ENCODE assay signal across 9 cellular contexts in the genomic region with DNA sequence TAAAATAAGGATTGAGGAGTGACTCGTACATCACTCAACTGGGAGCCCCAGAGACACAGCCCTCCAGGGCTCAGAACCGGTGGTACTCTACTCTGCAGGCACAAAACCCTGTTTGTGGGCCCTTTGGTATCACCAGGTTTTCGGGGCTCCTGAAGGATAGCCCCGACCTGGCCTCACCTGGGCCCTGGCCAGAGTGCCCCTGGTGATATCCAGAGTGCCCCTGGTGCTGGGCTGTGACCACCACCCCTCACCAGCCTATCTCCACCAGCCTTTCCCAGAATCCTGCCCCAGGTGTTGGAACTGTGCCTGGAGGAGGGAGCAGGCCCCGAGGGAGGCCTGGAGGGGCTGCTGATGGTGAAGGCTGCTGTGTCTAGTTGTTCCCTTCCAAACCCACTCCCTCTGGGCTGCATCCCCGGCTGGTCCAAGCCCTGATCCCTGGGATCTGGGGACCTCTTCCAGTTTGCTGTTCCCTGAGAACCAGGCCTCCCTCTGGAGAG. TPM values are rescaled to one million over a fixed set of nuclear protein-coding genes. Genes with fewer than 3 reads are reported as not detected.
DNase-seq lines count a peak whose midpoint lies in the region; ATAC-seq and TF ChIP-seq lines count a peak whose summit lies in the region.
"Had no signal": no experiment of that assay in that cellular context is flagged by ENCODE, and none has a peak within 500 bp of the region (broad histone marks: within the 10 kb centered on the region; RNA-seq: fewer than 3 reads in every experiment).

No MANE protein-coding gene starts in this region.

- no peak overlapping the region for H3K27ac ChIP-seq in HEK293 (ENCODE audit: extremely low read depth, low read depth, low read length)
- H3K27ac ChIP-seq in ascending aorta: peak overlapping the region; percentile 92 to 93
- peak overlapping the region; percentile 85 for H3K27ac ChIP-seq in hepatocyte
- peak overlapping the region; percentile 75 for H3K27ac ChIP-seq in smooth muscle cell (ENCODE audit: low read depth)

- H3K9me3 ChIP-seq in HEK293 (ENCODE audit: control insufficient read depth, insufficient read depth, low read depth, low read length) (no peaks in the 10 kb centered on the region), ascending aorta (no peaks in the 10 kb centered on the region), hepatocyte (ENCODE audit: low read depth) (no peaks in the 10 kb centered on the region), smooth muscle cell (replicated peaks; ENCODE audit: low read depth) (no peaks in the 10 kb centered on the region)

- H3K9me2 ChIP-seq in hepatocyte (replicated peaks; ENCODE audit: insufficient read depth): no peaks in the 10 kb centered on the region

- WGBS in hepatocyte (ENCODE audit: low lambda C conversion rate, missing lambda C conversion rate): 71% methylated on average over 6 of the region's 6 CpGs
- WGBS in smooth muscle cell (ENCODE audit: low lambda C conversion rate): 63% methylated on average over 6 of the region's 6 CpGs

- H3K36me3 ChIP-seq in HEK293 (ENCODE audit: control insufficient read depth in 2 of 2, insufficient read depth in 1 of 2, low read length in 2 of 2): no peaks in the 10 kb centered on the region
- H3K36me3 ChIP-seq in ascending aorta: no peaks in the 10 kb centered on the region
- H3K36me3 ChIP-seq in hepatocyte (replicated peaks; ENCODE audit: insufficient read depth, low read depth): no peaks in the 10 kb centered on the region
- no peaks in the 10 kb centered on the region for H3K36me3 ChIP-seq in smooth muscle cell (ENCODE audit: low read depth)

- H2AFZ ChIP-seq in hepatocyte (no peak overlapping the region), smooth muscle cell (ENCODE audit: low read depth) (no peak overlapping the region)

- no peaks in the 10 kb centered on the region for H3F3A ChIP-seq in smooth muscle cell (ENCODE audit: low read depth)

- H3K79me2 ChIP-seq in hepatocyte (no peaks in the 10 kb centered on the region), smooth muscle cell (ENCODE audit: low read depth) (no peaks in the 10 kb centered on the region)

- H3K4me2 ChIP-seq in hepatocyte (peak overlapping the region; percentile 63), smooth muscle cell (peak overlapping the region; percentile 40)

- no peak for TF ChIP-seq CTCF in HEK293 (tag by site-specific recombination; IDR thresholded peaks at IDR 0.05)
- TF ChIP-seq CTCF in ascending aorta (IDR thresholded peaks at IDR 0.05): no peak
- no peak for TF ChIP-seq CTCF in hepatocyte (IDR thresholded peaks at IDR 0.05; ENCODE audit: poor library complexity)
- no peak for TF ChIP-seq CTCF in smooth muscle cell (IDR thresholded peaks at IDR 0.05; ENCODE audit: borderline replicate concordance, insufficient read depth, poor library complexity, severe bottlenecking)

- H3K4me3 ChIP-seq in HEK293 (ENCODE audit: low read depth, low read length): no peak overlapping the region
- H3K4me3 ChIP-seq in ascending aorta: no peak overlapping the region
- H3K4me3 ChIP-seq in hepatocyte: no peak overlapping the region
- H3K4me3 ChIP-seq in smooth muscle cell: no peak overlapping the region

- intact Hi-C loops in ascending aorta (cut with DNase I): loop anchor here (1.0 to 10.0 kb wide), 3 partner anchors 40 to 142 kb away; no protein-coding TSS in a partner anchor

- ATAC-seq in GM19324 (IDR thresholded peaks at IDR 0.05; ENCODE audit: low FRiP score, unreplicated experiment) (no peak), GM18873 (IDR thresholded peaks at IDR 0.05; ENCODE audit: low FRiP score, unreplicated experiment) (no peak)

- H3K27me3 ChIP-seq in ascending aorta: no peaks in the 10 kb centered on the region
- H3K27me3 ChIP-seq in hepatocyte: no peaks in the 10 kb centered on the region
- H3K27me3 ChIP-seq in smooth muscle cell (ENCODE audit: low read depth): no peaks in the 10 kb centered on the region

- CTCF ChIA-PET in HEK293 (lab: Yijun Ruan, JAX): interaction anchor here (0.5 to 2.5 kb wide), 12 partner anchors 8 to 963 kb away, joined by 3 to 17 read pairs (median 4); no protein-coding TSS in a partner anchor

- no peak for DNase-seq in ascending aorta (ENCODE audit: low spot score in 2 of 2)
- DNase-seq in hepatocyte (ENCODE audit: low spot score): no peak
- DNase-seq in smooth muscle cell (lab: John Stamatoyannopoulos, UW; ENCODE audit: unreplicated experiment): no peak
- no peak for DNase-seq in GM19238 (ENCODE audit: insufficient read length, low spot score)
- DNase-seq in activated naive CD4-positive, alpha-beta T cell treated with anti-CD3 and anti-CD28 coated beads, Interleukin-2, amount 50 U/mL, for 16 hours: no peak

- POLR2A ChIA-PET in HEK293 (lab: Yijun Ruan, JAX): no interaction called here

- H3K4me1 ChIP-seq in HEK293 (ENCODE audit: control insufficient read depth, insufficient read depth, low read length) (peaks cover 4% of the 10 kb centered on the region), ascending aorta (peaks cover 18 to 34% of the 10 kb centered on the region in 2 donors), hepatocyte (ENCODE audit: insufficient read depth) (peaks cover 42% of the 10 kb centered on the region), smooth muscle cell (ENCODE audit: low read depth) (peaks cover 17% of the 10 kb centered on the region)

- H3K9ac ChIP-seq in smooth muscle cell (ENCODE audit: low read depth): no peak overlapping the region

- H4K20me1 ChIP-seq in hepatocyte (ENCODE audit: insufficient read depth, poor library complexity, severe bottlenecking) (no peaks in the 10 kb centered on the region), smooth muscle cell (ENCODE audit: low read depth) (no peaks in the 10 kb centered on the region)

TF ChIP-seq in HEK293, 187 proteins besides CTCF, POLR2A, EP300 and RAD21:
- peak; percentile 79 for TF ChIP-seq ZNF341 (tag by site-specific recombination; IDR thresholded peaks at IDR 0.05; ENCODE audit: low read depth)
- TF ChIP-seq, protein P1, sequence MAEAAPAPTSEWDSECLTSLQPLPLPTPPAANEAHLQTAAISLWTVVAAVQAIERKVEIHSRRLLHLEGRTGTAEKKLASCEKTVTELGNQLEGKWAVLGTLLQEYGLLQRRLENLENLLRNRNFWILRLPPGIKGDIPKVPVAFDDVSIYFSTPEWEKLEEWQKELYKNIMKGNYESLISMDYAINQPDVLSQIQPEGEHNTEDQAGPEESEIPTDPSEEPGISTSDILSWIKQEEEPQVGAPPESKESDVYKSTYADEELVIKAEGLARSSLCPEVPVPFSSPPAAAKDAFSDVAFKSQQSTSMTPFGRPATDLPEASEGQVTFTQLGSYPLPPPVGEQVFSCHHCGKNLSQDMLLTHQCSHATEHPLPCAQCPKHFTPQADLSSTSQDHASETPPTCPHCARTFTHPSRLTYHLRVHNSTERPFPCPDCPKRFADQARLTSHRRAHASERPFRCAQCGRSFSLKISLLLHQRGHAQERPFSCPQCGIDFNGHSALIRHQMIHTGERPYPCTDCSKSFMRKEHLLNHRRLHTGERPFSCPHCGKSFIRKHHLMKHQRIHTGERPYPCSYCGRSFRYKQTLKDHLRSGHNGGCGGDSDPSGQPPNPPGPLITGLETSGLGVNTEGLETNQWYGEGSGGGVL (tag by site-specific recombination; IDR thresholded peaks at IDR 0.05): no peak
- TF ChIP-seq INSM2 (tag by site-specific recombination; IDR thresholded peaks at IDR 0.05): no peak
- no peak for TF ChIP-seq ZNF558 (tag by site-specific recombination; IDR thresholded peaks at IDR 0.05)
- TF ChIP-seq ZNF133 (tag by site-specific recombination; IDR thresholded peaks at IDR 0.05): no peak
- no peak for TF ChIP-seq ZNF223 (tag by site-specific recombination; IDR thresholded peaks at IDR 0.05)
- no peak for TF ChIP-seq HOXA7 (CRISPR knock-in tag; IDR thresholded peaks at IDR 0.05; ENCODE audit: borderline replicate concordance)
- TF ChIP-seq IKZF3 (tag by site-specific recombination; IDR thresholded peaks at IDR 0.05): peak; percentile 26; the same call in 1 of the 2 replicates
- TF ChIP-seq RBAK (tag by site-specific recombination; IDR thresholded peaks at IDR 0.05): no peak
- no peak for TF ChIP-seq ZNF785 (tag by site-specific recombination; IDR thresholded peaks at IDR 0.05)
- TF ChIP-seq ZNF146 (tag by site-specific recombination; IDR thresholded peaks at IDR 0.05): no peak
- no peak for TF ChIP-seq ZFP69B (tag by site-specific recombination; IDR thresholded peaks at IDR 0.05)
TF ChIP-seq in HEK293: peak in this region for 2.

RNA-seq across cellular contexts. Expression of gene GGT5, which starts 2.2 kb away (rescaled TPM):
- total RNA-seq in ascending aorta (238 TPM), hepatocyte (5.8 and 9.8 TPM in 2 replicates), smooth muscle cell (3.7 and 5.4 TPM in 2 replicates)
- polyA plus RNA-seq in hepatocyte (47.4 and 56.5 TPM in 2 replicates), smooth muscle cell (12.4 and 12.8 TPM in 2 replicates)
- polyA plus RNA-seq: naive thymus-derived CD4-positive, alpha-beta T cell had no signal

RNA-seq across cellular contexts. Expression of gene SPECC1L, which starts 23.6 kb away (rescaled TPM):
- total RNA-seq in ascending aorta (66.9 TPM), hepatocyte (28.3 and 30.3 TPM in 2 replicates), smooth muscle cell (19.1 and 19.5 TPM in 2 replicates)
- polyA plus RNA-seq in hepatocyte (11.2 and 13.0 TPM in 2 replicates), smooth muscle cell (10.0 and 16.1 TPM in 2 replicates)

Comparison
In these comparisons a context has a peak if more than half of its experiments do, and no peak if none do; other contexts are left out.
1. RNA of gene GGT5, which starts 2.2 kb away (total RNA-seq): 238 TPM in ascending aorta (single experiment); 5.8 to 9.8 TPM in hepatocyte and 3.7 to 5.4 TPM in smooth muscle cell; every median in the first group is over 10 times any median in the second.